ENCODE assay signal across 24 cellular contexts in the genomic region with DNA sequence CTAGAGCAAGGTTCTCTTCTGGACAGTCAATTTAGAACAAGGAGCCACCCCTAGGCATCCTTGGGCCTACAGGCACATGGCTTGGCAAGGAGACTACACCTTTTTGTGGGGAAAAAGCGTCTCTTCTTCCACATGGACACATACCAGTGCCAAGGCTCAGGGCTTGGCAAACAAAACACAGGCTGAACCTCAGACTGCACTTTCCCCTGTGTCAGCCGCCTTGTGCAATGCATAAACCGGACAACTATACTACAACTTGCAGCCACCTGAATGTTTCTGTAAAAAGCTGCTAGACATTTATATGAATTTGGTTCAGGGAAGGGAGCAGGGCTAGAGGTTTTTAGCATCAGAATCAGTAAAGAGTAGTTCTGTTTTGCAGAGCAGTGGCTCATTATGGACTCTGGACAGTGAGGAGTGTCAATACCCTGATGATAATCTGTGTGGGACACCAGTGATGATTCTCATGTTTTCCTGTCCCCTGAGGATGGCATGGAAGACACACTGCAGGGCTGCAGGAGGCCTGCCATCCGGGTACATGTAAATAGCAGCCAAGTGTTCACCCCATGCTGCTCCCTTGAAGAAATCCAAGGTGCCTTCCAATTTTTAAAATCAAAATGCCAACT.
DNase-seq lines count a peak whose midpoint lies in the region; ATAC-seq and TF ChIP-seq lines count a peak whose summit lies in the region.
"Had no signal": no experiment of that assay in that cellular context is flagged by ENCODE, and none has a peak within 500 bp of the region (broad histone marks: within the 10 kb centered on the region; RNA-seq: fewer than 3 reads in every experiment).

No MANE protein-coding gene starts in this region.

- H3K27me3 ChIP-seq in SK-N-SH (ENCODE audit: insufficient read depth), result no peaks in the 10 kb centered on the region
- H3K27me3 ChIP-seq in liver (ENCODE audit: control insufficient read depth in 4 of 4, insufficient read depth in 4 of 4, low read length in 3 of 4), result no peaks in the 10 kb centered on the region
- H3K27me3 ChIP-seq: BLaER1 treated with 17β-estradiol and CSF1 and Interleukin-3, amounts not matched to agents 10 nM and 100 nM had no signal

- H3K4me3 ChIP-seq in SK-N-SH (ENCODE audit: low read depth in 2 of 2, low read length in 1 of 2), result no peak overlapping the region
- H3K4me3 ChIP-seq in liver (ENCODE audit: low read depth in 1 of 3, low read length in 3 of 3), result no peak overlapping the region
- H3K4me3 ChIP-seq: A549; BLaER1 treated with 17β-estradiol and CSF1 and Interleukin-3, amounts not matched to agents 10 nM and 100 nM; GM12878 had no signal

- TF ChIP-seq CTCF in SK-N-SH (IDR thresholded peaks at IDR 0.05), result no peak
- TF ChIP-seq CTCF in liver (IDR thresholded peaks at IDR 0.05; ENCODE audit: low read depth, low read length, missing input control), result no peak

- POLR2A ChIA-PET in SK-N-SH (lab: Yijun Ruan, JAX), result no interaction called here

- H3K4me2 ChIP-seq in SK-N-SH, result no peak overlapping the region
- H3K4me2 ChIP-seq: A549; BLaER1 treated with 17β-estradiol and CSF1 and Interleukin-3, amounts not matched to agents 10 nM and 100 nM had no signal

- no peak overlapping the region for H2AFZ ChIP-seq in SK-N-SH (ENCODE audit: low read depth)

- TF ChIP-seq RAD21 in SK-N-SH (IDR thresholded peaks at IDR 0.05; ENCODE audit: low read length) (no peak), liver (IDR thresholded peaks at IDR 0.05) (peak; percentile 39 to 49)

- 48% methylated on average over 4 of the region's 4 CpGs for WGBS in SK-N-SH (ENCODE audit: low lambda C conversion rate)
- WGBS in liver, result 38% methylated on average over 4 of the region's 4 CpGs

- peaks cover 5% of the 10 kb centered on the region; the same call in 1 of the 2 replicates for H3K9me3 ChIP-seq in SK-N-SH
- H3K9me3 ChIP-seq in liver (ENCODE audit: control insufficient read depth in 4 of 4, low read length in 3 of 4), result peaks cover 1 to 5% (median 2%) of the 10 kb centered on the region in 4 donors

- H3K27ac ChIP-seq in SK-N-SH (ENCODE audit: low read depth in 2 of 2, low read length in 1 of 2) (no peak overlapping the region), liver (ENCODE audit: low read depth in 1 of 2, low read length in 2 of 2) (peak overlapping the region; percentile 8 to 51)
- H3K27ac ChIP-seq: 22Rv1; A549; BLaER1 treated with 17β-estradiol and CSF1 and Interleukin-3, amounts not matched to agents 10 nM and 100 nM; C4-2B had no signal

- H3F3A ChIP-seq in SK-N-SH (replicated peaks; ENCODE audit: insufficient read depth), result no peaks in the 10 kb centered on the region

- TF ChIP-seq EP300 in SK-N-SH (IDR thresholded peaks at IDR 0.05; ENCODE audit: borderline replicate concordance in 1 of 2, low read depth in 1 of 2, low read length in 1 of 2), result peak in 1 of 2 experiments; percentile 39; a peak in 1 of 4 replicates

- H3K9me2 ChIP-seq in SK-N-SH, result no peaks in the 10 kb centered on the region

- no peak for ATAC-seq in SK-N-SH treated with all-trans-retinoic acid at 6 μM for 48 hours
- ATAC-seq in left lobe of liver, result peak; percentile 98
- no peak for ATAC-seq in GM21717 (IDR thresholded peaks at IDR 0.05; ENCODE audit: unreplicated experiment)
- ATAC-seq: A549; CD8-positive, alpha-beta T cell; GM12878 had no signal

- H3K9ac ChIP-seq in SK-N-SH (no peak overlapping the region), liver (ENCODE audit: low read depth in 1 of 2, low read length in 2 of 2) (no peak overlapping the region)
- H3K9ac ChIP-seq: BLaER1 treated with 17β-estradiol and CSF1 and Interleukin-3, amounts not matched to agents 10 nM and 100 nM had no signal

- H3K4me1 ChIP-seq in SK-N-SH (ENCODE audit: control insufficient read depth in 1 of 2, insufficient read depth in 2 of 2, low read depth in 1 of 2, low read length in 1 of 2) (peaks cover 0 to 5% of the 10 kb centered on the region in 2 experiments; a peak in 1 of 4 replicates), liver (ENCODE audit: control insufficient read depth in 4 of 4, insufficient read depth in 4 of 4, low read length in 3 of 4) (peaks cover 0 to 19% (median 12%) of the 10 kb centered on the region in 4 donors)
- H3K4me1 ChIP-seq: A549; BLaER1 treated with 17β-estradiol and CSF1 and Interleukin-3, amounts not matched to agents 10 nM and 100 nM had no signal

- DNase-seq in SK-N-SH (peak; percentile 39), left lobe of liver (ENCODE audit: low spot score) (peak; percentile 87), hippocampal formation (lab: John Stamatoyannopoulos, UW) (no peak), NCI-H446 treated with DMSO at 0.1 percent for 48 hours (lab: John Stamatoyannopoulos, UW) (no peak)
- DNase-seq: AML-193; Caco-2; Calu3; CD4-positive, alpha-beta T cell; CD8-positive, alpha-beta T cell; DMS 273 treated with DMSO at 0.1 percent for 48 hours; DMS153; DMS53; DMS79; DND-41; EL; GDM1 had no signal

- H3K36me3 ChIP-seq in SK-N-SH (replicated peaks in 1 of 2; ENCODE audit: control insufficient read depth in 1 of 2, insufficient read depth in 2 of 2, low read length in 1 of 2) (no peaks in the 10 kb centered on the region), liver (ENCODE audit: control insufficient read depth in 4 of 4, insufficient read depth in 3 of 4, low read depth in 1 of 4, low read length in 3 of 4) (no peaks in the 10 kb centered on the region)
- H3K36me3 ChIP-seq: BLaER1 treated with 17β-estradiol and CSF1 and Interleukin-3, amounts not matched to agents 10 nM and 100 nM had no signal

- CTCF ChIA-PET in SK-N-SH (lab: Yijun Ruan, JAX), result no interaction called here

- no peaks in the 10 kb centered on the region for H3K79me2 ChIP-seq in SK-N-SH (ENCODE audit: insufficient read depth)

- no peaks in the 10 kb centered on the region for H4K20me1 ChIP-seq in SK-N-SH (ENCODE audit: insufficient read depth)
- H4K20me1 ChIP-seq: BLaER1 treated with 17β-estradiol and CSF1 and Interleukin-3, amounts not matched to agents 10 nM and 100 nM had no signal

TF ChIP-seq in SK-N-SH, 30 proteins besides CTCF, POLR2A, EP300 and RAD21:
- TF ChIP-seq FOXJ3 (CRISPR knock-in tag; IDR thresholded peaks at IDR 0.05) (0 out of 2 replicates have a peak, but pooled peaks have one; percentile 29), GATA2 (CRISPR knock-in tag; IDR thresholded peaks at IDR 0.05) (peak; percentile 41; the same call in 1 of the 2 replicates)
- TF ChIP-seq, protein P1, sequence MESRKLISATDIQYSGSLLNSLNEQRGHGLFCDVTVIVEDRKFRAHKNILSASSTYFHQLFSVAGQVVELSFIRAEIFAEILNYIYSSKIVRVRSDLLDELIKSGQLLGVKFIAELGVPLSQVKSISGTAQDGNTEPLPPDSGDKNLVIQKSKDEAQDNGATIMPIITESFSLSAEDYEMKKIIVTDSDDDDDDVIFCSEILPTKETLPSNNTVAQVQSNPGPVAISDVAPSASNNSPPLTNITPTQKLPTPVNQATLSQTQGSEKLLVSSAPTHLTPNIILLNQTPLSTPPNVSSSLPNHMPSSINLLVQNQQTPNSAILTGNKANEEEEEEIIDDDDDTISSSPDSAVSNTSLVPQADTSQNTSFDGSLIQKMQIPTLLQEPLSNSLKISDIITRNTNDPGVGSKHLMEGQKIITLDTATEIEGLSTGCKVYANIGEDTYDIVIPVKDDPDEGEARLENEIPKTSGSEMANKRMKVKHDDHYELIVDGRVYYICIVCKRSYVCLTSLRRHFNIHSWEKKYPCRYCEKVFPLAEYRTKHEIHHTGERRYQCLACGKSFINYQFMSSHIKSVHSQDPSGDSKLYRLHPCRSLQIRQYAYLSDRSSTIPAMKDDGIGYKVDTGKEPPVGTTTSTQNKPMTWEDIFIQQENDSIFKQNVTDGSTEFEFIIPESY (IDR thresholded peaks at IDR 0.05; ENCODE audit: borderline replicate concordance, low read depth), result no peak

TF ChIP-seq in SK-N-SH treated with all-trans-retinoic acid at 6 μM for 48 hours, 23 proteins besides CTCF, POLR2A, EP300 and RAD21 (continues in another document):
- TF ChIP-seq, protein P2, sequence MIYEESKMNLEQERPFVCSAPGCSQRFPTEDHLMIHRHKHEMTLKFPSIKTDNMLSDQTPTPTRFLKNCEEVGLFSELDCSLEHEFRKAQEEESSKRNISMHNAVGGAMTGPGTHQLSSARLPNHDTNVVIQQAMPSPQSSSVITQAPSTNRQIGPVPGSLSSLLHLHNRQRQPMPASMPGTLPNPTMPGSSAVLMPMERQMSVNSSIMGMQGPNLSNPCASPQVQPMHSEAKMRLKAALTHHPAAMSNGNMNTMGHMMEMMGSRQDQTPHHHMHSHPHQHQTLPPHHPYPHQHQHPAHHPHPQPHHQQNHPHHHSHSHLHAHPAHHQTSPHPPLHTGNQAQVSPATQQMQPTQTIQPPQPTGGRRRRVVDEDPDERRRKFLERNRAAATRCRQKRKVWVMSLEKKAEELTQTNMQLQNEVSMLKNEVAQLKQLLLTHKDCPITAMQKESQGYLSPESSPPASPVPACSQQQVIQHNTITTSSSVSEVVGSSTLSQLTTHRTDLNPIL (CRISPR knock-in tag; IDR thresholded peaks at IDR 0.05; ENCODE audit: low read depth), result no peak
- TF ChIP-seq ZC3H10 (CRISPR knock-in tag; IDR thresholded peaks at IDR 0.05), result no peak
- no peak for TF ChIP-seq SNAI2 (CRISPR knock-in tag; IDR thresholded peaks at IDR 0.05)
- no peak for TF ChIP-seq TOX (CRISPR knock-in tag; IDR thresholded peaks at IDR 0.05; ENCODE audit: borderline replicate concordance)
- TF ChIP-seq CSDC2 (CRISPR knock-in tag; IDR thresholded peaks at IDR 0.05), result no peak
- no peak for TF ChIP-seq PPARA (CRISPR knock-in tag; IDR thresholded peaks at IDR 0.05; ENCODE audit: borderline replicate concordance)
- no peak for TF ChIP-seq ARNTL (CRISPR knock-in tag; IDR thresholded peaks at IDR 0.05; ENCODE audit: borderline replicate concordance, low read depth)

TF ChIP-seq in liver, 16 proteins besides CTCF, POLR2A, EP300 and RAD21 (continues in another document):
- TF ChIP-seq ATF3 (IDR thresholded peaks at IDR 0.05), result no peak

Comparison
In these comparisons a context has a peak if more than half of its experiments do, and no peak if none do; other contexts are left out.
1. DNase-seq: peak in SK-N-SH (single experiment) and left lobe of liver (single experiment); none in hippocampal formation (0 of 2) and NCI-H446 treated with DMSO at 0.1 percent for 48 hours (single experiment).
2. H3K27ac ChIP-seq: peak in liver (2 of 2); none in SK-N-SH (0 of 2).